ENCODE assay signal across 22 cellular contexts in genomic region chr7:110600983-110601382, GRCh38.
DNase-seq lines count a peak whose midpoint lies in the region.
"Had no signal": no experiment of that assay in that cellular context is flagged by ENCODE, and none has a peak within 500 bp of the region (broad histone marks: within the 10 kb centered on the region; RNA-seq: fewer than 3 reads in every experiment).

No MANE protein-coding gene starts in this region.

- H3K79me1 ChIP-seq in neuronal stem cell (ENCODE audit: low read depth, low read length): no peaks in the 10 kb centered on the region

- peak overlapping the region; percentile 36 for H2AFZ ChIP-seq in neuronal stem cell (ENCODE audit: low read length)

- no peak overlapping the region for H2BK12ac ChIP-seq in neuronal stem cell (ENCODE audit: low read length)

- H2AK5ac ChIP-seq in neuronal stem cell (ENCODE audit: low read depth, low read length): no peak overlapping the region

- H3K4me1 ChIP-seq in HAP-1 (peaks cover 11% of the 10 kb centered on the region), neuronal stem cell (ENCODE audit: control insufficient read depth in 2 of 2, insufficient read depth in 1 of 2, low read depth in 1 of 2, low read length in 2 of 2) (no peaks in the 10 kb centered on the region)
- H3K4me1 ChIP-seq: body of pancreas, Peyer's patch, sigmoid colon, SJCRH30, transverse colon had no signal

- peak; percentile 16 to 62 for DNase-seq in HAP-1 (ENCODE audit: low spot score in 2 of 2)
- DNase-seq in NCI-H1436 treated with DMSO at 0.1 percent for 48 hours (lab: John Stamatoyannopoulos, UW): peak; percentile 10
- peak; percentile 48 for DNase-seq in NCI-H446 treated with DMSO at 0.1 percent for 48 hours (lab: John Stamatoyannopoulos, UW)
- DNase-seq in neuronal stem cell (ENCODE audit: low spot score): no peak
- no peak for DNase-seq in dedifferentiated amniotic fluid mesenchymal stem cell (ENCODE audit: extremely low spot score)
- no peak for DNase-seq in stimulated activated CD4-positive, alpha-beta T cell treated with anti-CD3 and anti-CD28 coated beads, Interleukin-2, amount 100 ng/mL, for 48 hours
- no peak for DNase-seq in occipital lobe (lab: John Stamatoyannopoulos, UW)
- DNase-seq: activated gamma-delta T cell; body of pancreas; CD8-positive, alpha-beta memory T cell; cerebellar nuclear complex; glutamatergic neuron; kidney glomerular epithelial cell; nephron progenitor cell; Peyer's patch; posterior cingulate gyrus; sigmoid colon; SJCRH30; stimulated activated CD4-positive, alpha-beta T cell treated with anti-CD3 and anti-CD28 coated beads, Interleukin-15, amount 100 ng/mL, for 24 hours; T-cell; transverse colon had no signal

- H3K4me3 ChIP-seq in HAP-1 (no peak overlapping the region), neuronal stem cell (ENCODE audit: low read length in 2 of 2) (no peak overlapping the region)
- H3K4me3 ChIP-seq: body of pancreas, GM12878, Peyer's patch, sigmoid colon, SJCRH30, transverse colon had no signal

- H3K36me3 ChIP-seq in HAP-1 (replicated peaks) (no peaks in the 10 kb centered on the region), neuronal stem cell (replicated peaks in 1 of 2; ENCODE audit: control insufficient read depth in 2 of 2, insufficient read depth in 2 of 2, low read length in 2 of 2) (no peaks in the 10 kb centered on the region)
- H3K36me3 ChIP-seq: Peyer's patch, sigmoid colon, SJCRH30, transverse colon had no signal

- no peaks in the 10 kb centered on the region; the same call in 1 of the 2 replicates for H3K9me3 ChIP-seq in HAP-1
- H3K9me3 ChIP-seq in neuronal stem cell (replicated peaks in 1 of 2; ENCODE audit: control insufficient read depth in 2 of 2, insufficient read depth in 1 of 2, low read depth in 1 of 2, low read length in 2 of 2): no peaks in the 10 kb centered on the region
- H3K9me3 ChIP-seq: body of pancreas, Peyer's patch, sigmoid colon, SJCRH30, transverse colon had no signal

- no peak overlapping the region for H3K14ac ChIP-seq in neuronal stem cell (ENCODE audit: low read length)

- no peak overlapping the region for H4K8ac ChIP-seq in neuronal stem cell (ENCODE audit: low read depth, low read length)

- H2BK15ac ChIP-seq in neuronal stem cell (ENCODE audit: low read length): no peak overlapping the region

- H3K9ac ChIP-seq in neuronal stem cell (ENCODE audit: low read depth, low read length, poor library complexity): no peak overlapping the region

- no peak overlapping the region for H3K18ac ChIP-seq in neuronal stem cell (ENCODE audit: low read length)

- no peak overlapping the region for H3K4me2 ChIP-seq in neuronal stem cell (ENCODE audit: insufficient read depth, low read length, poor library complexity, severe bottlenecking)

- H3K23ac ChIP-seq in neuronal stem cell (ENCODE audit: low read depth, low read length, poor library complexity): no peak overlapping the region

- no peak overlapping the region for H3K27ac ChIP-seq in neuronal stem cell (replicated peaks; ENCODE audit: low read length)
- H3K27ac ChIP-seq: body of pancreas, Peyer's patch, sigmoid colon, SJCRH30, transverse colon had no signal

- H4K91ac ChIP-seq in neuronal stem cell (ENCODE audit: low read depth, low read length, poor library complexity): no peak overlapping the region

- no peak overlapping the region for H2BK5ac ChIP-seq in neuronal stem cell (ENCODE audit: low read length)

- no peaks in the 10 kb centered on the region; the same call in 1 of the 2 replicates for H3K27me3 ChIP-seq in HAP-1 (ENCODE audit: low read depth)
- no peaks in the 10 kb centered on the region for H3K27me3 ChIP-seq in neuronal stem cell (ENCODE audit: control insufficient read depth in 3 of 3, insufficient read depth in 3 of 3, low read depth in 1 of 3, low read length in 3 of 3)
- H3K27me3 ChIP-seq: body of pancreas, Peyer's patch, sigmoid colon, SJCRH30, transverse colon had no signal

- in situ Hi-C loops in HAP-1 (cut with MboI; ENCODE audit: low sequenced_read_pairs): no loop called here

- WGBS in neuronal stem cell (ENCODE audit: extremely low coverage in 2 of 2, insufficient read length in 2 of 2, insufficient replicate concordance in 1 of 2), 2 donors: no CpG with 5 or more reads among the region's 5 CpGs

- no peak overlapping the region for H2BK120ac ChIP-seq in neuronal stem cell (ENCODE audit: low read depth, low read length)

- no peak overlapping the region for H3K4ac ChIP-seq in neuronal stem cell (ENCODE audit: low read length)

Comparison
In these comparisons a context has a peak if more than half of its experiments do, and no peak if none do; other contexts are left out.
1. DNase-seq: peak in HAP-1 (2 of 2), NCI-H1436 treated with DMSO at 0.1 percent for 48 hours (single experiment) and NCI-H446 treated with DMSO at 0.1 percent for 48 hours (single experiment); none in neuronal stem cell (single experiment), dedifferentiated amniotic fluid mesenchymal stem cell (single experiment), stimulated activated CD4-positive, alpha-beta T cell treated with anti-CD3 and anti-CD28 coated beads, Interleukin-2, amount 100 ng/mL, for 48 hours (0 of 2) and occipital lobe (single experiment).